In genomic region chr2:150063432-150063889, GRCh38 we compare ENCODE assay signal across 14 cellular contexts.
DNase-seq lines count a peak whose midpoint lies in the region; ATAC-seq, FAIRE-seq and TF ChIP-seq lines count a peak whose summit lies in the region.
"Had no signal": no experiment of that assay in that cellular context is flagged by ENCODE, and none has a peak within 500 bp of the region (broad histone marks: within the 10 kb centered on the region; RNA-seq: fewer than 3 reads in every experiment).

No MANE protein-coding gene starts in this region.

- DNase-seq in BJ (ENCODE audit: low read depth) (peak; percentile 32), NCI-H526 (lab: John Stamatoyannopoulos, UW) (peak; percentile 90 to 94), dedifferentiated amniotic fluid mesenchymal stem cell (ENCODE audit: extremely low spot score) (peak; percentile 26), kidney glomerular epithelial cell (lab: John Stamatoyannopoulos, UW) (peak; percentile 2), NCI-H2107 treated with DMSO at 0.1 percent for 48 hours (lab: John Stamatoyannopoulos, UW; ENCODE audit: unreplicated experiment) (no peak), pancreas (no peak), sciatic nerve (ENCODE audit: low spot score) (no peak)
- DNase-seq: activated CD4-positive, alpha-beta T cell treated with anti-CD3 and anti-CD28 coated beads for 4 hours; activated T-cell treated with anti-CD3 and anti-CD28 coated beads, Interleukin-2, amount 50 U/mL, for 48 hours; aorta; NCI-H1694; stimulated activated CD4-positive, alpha-beta T cell treated with anti-CD3 and anti-CD28 coated beads, Interleukin-4, amount 100 ng/mL, for 4 hours; stimulated activated naive CD4-positive, alpha-beta T cell had no signal

- intact Hi-C loops in pancreas (cut with DNase I) (no loop called here), sciatic nerve (cut with DNase I) (no loop called here)

- CTCF ChIA-PET in BJ (lab: Yijun Ruan, JAX): interaction anchor here (0.6 kb wide), 1 partner anchor 882 kb away, joined by 3 read pairs; no protein-coding TSS in a partner anchor

- no peaks in the 10 kb centered on the region for H3K27me3 ChIP-seq in BJ (ENCODE audit: control insufficient read depth, insufficient read depth, low read length)
- no peaks in the 10 kb centered on the region for H3K27me3 ChIP-seq in pancreas

- FAIRE-seq in pancreas (lab: Jason Lieb, UNC): no peak

- no peaks in the 10 kb centered on the region for H3K4me1 ChIP-seq in pancreas

- TF ChIP-seq CTCF in BJ (IDR thresholded peaks at IDR 0.05; ENCODE audit: insufficient read depth, low read depth, low read length): no peak
- TF ChIP-seq CTCF in pancreas (IDR thresholded peaks at IDR 0.05): no peak

- H3K36me3 ChIP-seq in BJ (ENCODE audit: control insufficient read depth, insufficient read depth, low read length) (no peaks in the 10 kb centered on the region), pancreas (no peaks in the 10 kb centered on the region)

- no peak for ATAC-seq in pancreas
- ATAC-seq in GM19328 (IDR thresholded peaks at IDR 0.05; ENCODE audit: unreplicated experiment): no peak
- ATAC-seq in sciatic nerve: no peak

- WGBS in pancreas, 2 donors: 92 to 93% methylated on average over 2 of the region's 2 CpGs

- no peak overlapping the region for H3K27ac ChIP-seq in pancreas

- POLR2A ChIA-PET in BJ (lab: Charles Lee): no interaction called here

- H3K4me3 ChIP-seq in BJ (ENCODE audit: low read depth, low read length): no peak overlapping the region
- H3K4me3 ChIP-seq in pancreas: no peak overlapping the region

- no peaks in the 10 kb centered on the region for H3K9me3 ChIP-seq in pancreas

Comparison
In these comparisons a context has a peak if more than half of its experiments do, and no peak if none do; other contexts are left out.
1. DNase-seq: peak in BJ (single experiment), NCI-H526 (2 of 2), dedifferentiated amniotic fluid mesenchymal stem cell (single experiment) and kidney glomerular epithelial cell (single experiment); none in NCI-H2107 treated with DMSO at 0.1 percent for 48 hours (single experiment), pancreas (0 of 6) and sciatic nerve (single experiment).